Comparison of ENCODE assay signal across 16 cellular contexts in genomic region chr1:202310071-202310725, GRCh38. TPM values are rescaled to one million over a fixed set of nuclear protein-coding genes. Genes with fewer than 3 reads are reported as not detected.
DNase-seq lines count a peak whose midpoint lies in the region; ATAC-seq and TF ChIP-seq lines count a peak whose summit lies in the region.
"Had no signal": no experiment of that assay in that cellular context is flagged by ENCODE, and none has a peak within 500 bp of the region (broad histone marks: within the 10 kb centered on the region; RNA-seq: fewer than 3 reads in every experiment).

No MANE protein-coding gene starts in this region.

- H2AFZ ChIP-seq in GM23338 = no peak overlapping the region

- no peak overlapping the region for H3K4me3 ChIP-seq in esophagus squamous epithelium
- H3K4me3 ChIP-seq in GM23338 = no peak overlapping the region

- TF ChIP-seq CTCF in natural killer cell (IDR thresholded peaks at IDR 0.05) (no peak), esophagus squamous epithelium (IDR thresholded peaks at IDR 0.05) (no peak), GM23338 (conservative IDR thresholded peaks at IDR 0.05; ENCODE audit: low read depth in 2 of 2) (no peak)

- no peaks in the 10 kb centered on the region for H3K9me3 ChIP-seq in esophagus squamous epithelium

- H3K4me1 ChIP-seq in esophagus squamous epithelium (peaks cover 0 to 8% (median 3%) of the 10 kb centered on the region in 3 donors), GM23338 (ENCODE audit: insufficient read depth) (no peaks in the 10 kb centered on the region)

- no peaks in the 10 kb centered on the region for H3K79me2 ChIP-seq in GM23338 (replicated peaks; ENCODE audit: insufficient read depth)

- TF ChIP-seq POLR2A in esophagus squamous epithelium (IDR thresholded peaks at IDR 0.05) = no peak

- peak overlapping the region; percentile 21 to 45 for H3K27ac Mint-ChIP-seq in natural killer cell treated with Interleukin-12 subunit alpha and Interleukin-12 subunit beta and Interleukin-15 and Interleukin-18, amount 100 ng/mL, for 72 hours
- H3K27ac Mint-ChIP-seq in natural killer cell = peak overlapping the region in 1 of 2 donors; percentile 67
- peak overlapping the region in 4 of 6 donors; percentile 7 to 67 (median 46) for H3K27ac Mint-ChIP-seq in immature natural killer cell
- H3K27ac Mint-ChIP-seq in stimulated activated effector memory CD8-positive, alpha-beta T cell treated with anti-CD3 and anti-CD28 coated beads, Interleukin-12 subunit alpha, Interleukin-12 subunit beta, amount 100 ng/mL, for 72 hours = peak overlapping the region; percentile 68
- no peak overlapping the region for H3K27ac Mint-ChIP-seq in GM23338
- H3K27ac Mint-ChIP-seq: B cell, HFFc6 had no signal

- H3K36me3 ChIP-seq in esophagus squamous epithelium = no peaks in the 10 kb centered on the region
- H3K36me3 ChIP-seq in GM23338 (ENCODE audit: insufficient read depth) = no peaks in the 10 kb centered on the region

- H3K4me2 ChIP-seq in GM23338 = no peak overlapping the region

- peaks cover 4 to 5% of the 10 kb centered on the region in 2 donors for H3K4me1 Mint-ChIP-seq in natural killer cell treated with Interleukin-12 subunit alpha and Interleukin-12 subunit beta and Interleukin-15 and Interleukin-18, amount 100 ng/mL, for 72 hours (ENCODE audit: low read depth in 2 of 2)
- peaks cover 0 to 10% of the 10 kb centered on the region in 2 donors for H3K4me1 Mint-ChIP-seq in natural killer cell
- H3K4me1 Mint-ChIP-seq in immature natural killer cell = peaks cover 0 to 2% of the 10 kb centered on the region in 2 donors
- no peaks in the 10 kb centered on the region for H3K4me1 Mint-ChIP-seq in stimulated activated effector memory CD8-positive, alpha-beta T cell treated with anti-CD3 and anti-CD28 coated beads, Interleukin-12 subunit alpha, Interleukin-12 subunit beta, amount 100 ng/mL, for 72 hours
- peaks cover 3% of the 10 kb centered on the region for H3K4me1 Mint-ChIP-seq in GM23338
- H3K4me1 Mint-ChIP-seq: B cell had no signal

- no peak overlapping the region for H3K4me3 Mint-ChIP-seq in natural killer cell treated with Interleukin-12 subunit alpha and Interleukin-12 subunit beta and Interleukin-15 and Interleukin-18, amount 100 ng/mL, for 72 hours
- H3K4me3 Mint-ChIP-seq in natural killer cell = no peak overlapping the region
- H3K4me3 Mint-ChIP-seq in immature natural killer cell = no peak overlapping the region
- H3K4me3 Mint-ChIP-seq in stimulated activated effector memory CD8-positive, alpha-beta T cell treated with anti-CD3 and anti-CD28 coated beads, Interleukin-12 subunit alpha, Interleukin-12 subunit beta, amount 100 ng/mL, for 72 hours = no peak overlapping the region
- H3K4me3 Mint-ChIP-seq in GM23338 = no peak overlapping the region
- H3K4me3 Mint-ChIP-seq: B cell, HFFc6 had no signal

- H3K9me3 Mint-ChIP-seq in natural killer cell treated with Interleukin-12 subunit alpha and Interleukin-12 subunit beta and Interleukin-15 and Interleukin-18, amount 100 ng/mL, for 72 hours = no peaks in the 10 kb centered on the region
- H3K9me3 Mint-ChIP-seq in natural killer cell (no peaks in the 10 kb centered on the region), immature natural killer cell (no peaks in the 10 kb centered on the region), GM23338 (no peaks in the 10 kb centered on the region)
- no peaks in the 10 kb centered on the region for H3K9me3 Mint-ChIP-seq in stimulated activated effector memory CD8-positive, alpha-beta T cell treated with anti-CD3 and anti-CD28 coated beads, Interleukin-12 subunit alpha, Interleukin-12 subunit beta, amount 100 ng/mL, for 72 hours
- H3K9me3 Mint-ChIP-seq: HFFc6 had no signal

- H3K27me3 Mint-ChIP-seq in natural killer cell treated with Interleukin-12 subunit alpha and Interleukin-12 subunit beta and Interleukin-15 and Interleukin-18, amount 100 ng/mL, for 72 hours = no peaks in the 10 kb centered on the region
- H3K27me3 Mint-ChIP-seq in natural killer cell (ENCODE audit: low read depth in 2 of 2) (no peaks in the 10 kb centered on the region), immature natural killer cell (ENCODE audit: low read depth in 3 of 3) (peaks cover 3 to 5% (median 3%) of the 10 kb centered on the region in 3 donors), GM23338 (ENCODE audit: insufficient read depth, low read depth, poor library complexity) (peaks cover 14% of the 10 kb centered on the region)
- H3K27me3 Mint-ChIP-seq: CD4-positive, CD25-positive, alpha-beta regulatory T cell had no signal

- peaks cover 0 to 75% (median 0%) of the 10 kb centered on the region in 4 donors for H3K27me3 ChIP-seq in esophagus squamous epithelium
- H3K27me3 ChIP-seq in GM23338 (ENCODE audit: insufficient read depth) = no peaks in the 10 kb centered on the region

- intact Hi-C loops in natural killer cell (cut with micrococcal nuclease) = no loop called here
- intact Hi-C loops in esophagus squamous epithelium (cut with DNase I) = no loop called here

- H3K27ac ChIP-seq in esophagus squamous epithelium (no peak overlapping the region), GM23338 (ENCODE audit: low read depth) (no peak overlapping the region)

- H3F3A ChIP-seq in GM23338 (replicated peaks; ENCODE audit: low read depth) = no peaks in the 10 kb centered on the region

- DNase-seq in natural killer cell treated with Interleukin-12 subunit alpha and Interleukin-12 subunit beta and Interleukin-15 and Interleukin-18, amount 100 ng/mL, for 72 hours (ENCODE audit: low spot score) = no peak
- DNase-seq in natural killer cell = no peak
- peak; percentile 28 for DNase-seq in HT-29 (ENCODE audit: low spot score)
- DNase-seq in immature natural killer cell = no peak
- no peak for DNase-seq in stimulated activated effector memory CD8-positive, alpha-beta T cell treated with anti-CD3 and anti-CD28 coated beads, Interleukin-12 subunit alpha, Interleukin-12 subunit beta, amount 100 ng/mL, for 72 hours (ENCODE audit: low spot score in 2 of 2)
- DNase-seq in NCI-H187 (lab: John Stamatoyannopoulos, UW) = no peak
- no peak for DNase-seq in esophagus squamous epithelium (lab: John Stamatoyannopoulos, UW)
- DNase-seq in GM23338 (ENCODE audit: low spot score) = no peak
- DNase-seq: Calu3; CD4-positive, CD25-positive, alpha-beta regulatory T cell; DMS153; GF-D8; HCEC 1CT; HFFc6 had no signal

- H3K9me2 ChIP-seq in GM23338 (ENCODE audit: insufficient read depth) = no peaks in the 10 kb centered on the region

- H4K20me1 ChIP-seq in GM23338 (replicated peaks; ENCODE audit: insufficient read depth) = no peaks in the 10 kb centered on the region

- peak in 1 of 2 donors; percentile 3 for ATAC-seq in natural killer cell treated with Interleukin-12 subunit alpha and Interleukin-12 subunit beta and Interleukin-15 and Interleukin-18, amount 100 ng/mL, for 72 hours
- no peak for ATAC-seq in natural killer cell
- ATAC-seq in stimulated activated effector memory CD8-positive, alpha-beta T cell treated with anti-CD3 and anti-CD28 coated beads, Interleukin-12 subunit alpha, Interleukin-12 subunit beta, amount 100 ng/mL, for 72 hours = no peak
- ATAC-seq in GM23338 = no peak
- ATAC-seq: HepG2 had no signal

- no peaks in the 10 kb centered on the region for H3K36me3 Mint-ChIP-seq in natural killer cell treated with Interleukin-12 subunit alpha and Interleukin-12 subunit beta and Interleukin-15 and Interleukin-18, amount 100 ng/mL, for 72 hours
- H3K36me3 Mint-ChIP-seq in natural killer cell (no peaks in the 10 kb centered on the region), immature natural killer cell (peaks cover 0 to 3% (median 0%) of the 10 kb centered on the region in 3 donors), GM23338 (ENCODE audit: low read depth) (no peaks in the 10 kb centered on the region)
- H3K36me3 Mint-ChIP-seq in stimulated activated effector memory CD8-positive, alpha-beta T cell treated with anti-CD3 and anti-CD28 coated beads, Interleukin-12 subunit alpha, Interleukin-12 subunit beta, amount 100 ng/mL, for 72 hours = no peaks in the 10 kb centered on the region
- H3K36me3 Mint-ChIP-seq: CD4-positive, CD25-positive, alpha-beta regulatory T cell had no signal

TF ChIP-seq in GM23338, 12 proteins besides CTCF, POLR2A, EP300 and RAD21 (continues in another document):
- no peak for TF ChIP-seq EZH2 (IDR thresholded peaks at IDR 0.05; ENCODE audit: low read depth, unreplicated experiment)
- TF ChIP-seq ZNF331 (CRISPR knock-in tag; IDR thresholded peaks at IDR 0.05; ENCODE audit: low read depth) = no peak
- TF ChIP-seq ETS1 (IDR thresholded peaks at IDR 0.05) = no peak

RNA-seq across cellular contexts. Expression of gene UBE2T, which starts 31.5 kb away (rescaled TPM):
- total RNA-seq in natural killer cell treated with Interleukin-12 subunit alpha and Interleukin-12 subunit beta and Interleukin-15 and Interleukin-18, amount 100 ng/mL, for 72 hours = 10 to 100 TPM; 49.0 to 55.5 TPM
- total RNA-seq in natural killer cell (1 to 10 TPM in 2 of 3 donors, under 1 TPM in 1; 0.92 to 2.3 (median 1.3) TPM), esophagus squamous epithelium (10 to 100 TPM in 2 of 4 donors, 1 to 10 TPM in 2; 5.6 to 24.4 (median 12.1) TPM)
- 83.1 and 95.1 TPM in 2 replicates for total RNA-seq in HT-29 (2014; rRNA removed; shearing (Covaris generic))
- polyA plus RNA-seq in immature natural killer cell (1 to 10 TPM; 4.2 to 6.2 (median 6.1) TPM), GM23338 (2016; fragmentation: Nextera tagmentation; extraction: Ambion mirVana) (127 and 136 TPM in 2 replicates)
- total RNA-seq in GM23338 (2014; rRNA removed; shearing (Covaris generic)) = 91.4 and 96.8 TPM in 2 replicates

RNA-seq across cellular contexts. Expression of gene PPP1R12B, which starts 38.3 kb away (rescaled TPM):
- 10 to 100 TPM; 27.1 to 51.8 TPM for total RNA-seq in natural killer cell treated with Interleukin-12 subunit alpha and Interleukin-12 subunit beta and Interleukin-15 and Interleukin-18, amount 100 ng/mL, for 72 hours
- total RNA-seq in natural killer cell (10 to 100 TPM; 27.8 to 47.5 (median 46.5) TPM), esophagus squamous epithelium (100 to 1,000 TPM in 1 of 4 donors, 10 to 100 TPM in 3; 20.6 to 120 (median 36.9) TPM)
- 13.7 and 18.7 TPM in 2 replicates for total RNA-seq in HT-29 (2014; rRNA removed; shearing (Covaris generic))
- polyA plus RNA-seq in immature natural killer cell (1 to 10 TPM; 3.8 to 8.3 (median 4.3) TPM), GM23338 (2016; fragmentation: Nextera tagmentation; extraction: Ambion mirVana) (9.1 and 13.2 TPM in 2 replicates)
- total RNA-seq in GM23338 (2014; rRNA removed; shearing (Covaris generic)) = 13.8 and 29.2 TPM in 2 replicates
